ENCODE assay signal across 12 cellular contexts in the genomic region with DNA sequence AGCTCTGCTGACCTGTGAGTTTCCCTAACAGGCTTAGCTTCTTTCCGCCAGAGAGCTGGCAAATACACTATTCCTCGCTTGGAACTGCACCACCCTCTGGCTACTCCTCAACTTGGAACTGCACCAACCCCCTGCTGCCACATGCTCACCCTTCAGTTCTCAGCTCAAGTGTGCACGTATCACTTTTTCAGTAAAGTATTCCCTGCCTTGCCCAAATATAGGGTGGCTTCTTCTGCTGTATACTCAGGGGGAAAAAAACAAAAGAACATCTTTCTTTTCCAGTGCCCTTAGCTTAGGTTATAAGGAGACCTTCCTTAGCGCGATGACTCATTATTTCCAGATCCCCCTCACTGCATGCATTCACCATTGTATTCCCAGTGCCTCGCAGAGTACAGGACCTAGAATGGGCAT. TPM values are rescaled to one million over a fixed set of nuclear protein-coding genes. Genes with fewer than 3 reads are reported as not detected.
DNase-seq lines count a peak whose midpoint lies in the region; ATAC-seq, FAIRE-seq and TF ChIP-seq lines count a peak whose summit lies in the region.
"Had no signal": no experiment of that assay in that cellular context is flagged by ENCODE, and none has a peak within 500 bp of the region (broad histone marks: within the 10 kb centered on the region; RNA-seq: fewer than 3 reads in every experiment).

No MANE protein-coding gene starts in this region.

- H3K4me3 Mint-ChIP-seq in brain: peak overlapping the region in 1 of 5 experiments; percentile 60
- no peak overlapping the region for H3K4me3 Mint-ChIP-seq in stimulated activated effector memory CD8-positive, alpha-beta T cell treated with anti-CD3 and anti-CD28 coated beads, Interleukin-12 subunit alpha, Interleukin-12 subunit beta, amount 100 ng/mL, for 72 hours
- no peak overlapping the region for H3K4me3 Mint-ChIP-seq in T-helper 17 cell
- H3K4me3 Mint-ChIP-seq: HFFc6; stimulated activated naive CD8-positive, alpha-beta T cell treated with anti-CD3 and anti-CD28 coated beads, Interleukin-15, Interleukin-2, amounts not matched to agents 100 ng/mL and 50 ng/mL, for 24 hours had no signal

- TF ChIP-seq CTCF in brain (conservative IDR thresholded peaks at IDR 0.05): no peak

- H3K9me3 ChIP-seq in T-helper 17 cell (ENCODE audit: control insufficient read depth, low read length, poor library complexity, severe bottlenecking): no peaks in the 10 kb centered on the region
- H3K9me3 ChIP-seq: neutrophil had no signal

- H3K27ac Mint-ChIP-seq in brain (peak overlapping the region in 4 of 5 experiments; percentile 56 to 88 (median 82)), T-helper 17 cell (no peak overlapping the region)
- peak overlapping the region; percentile 88 for H3K27ac Mint-ChIP-seq in stimulated activated effector memory CD8-positive, alpha-beta T cell treated with anti-CD3 and anti-CD28 coated beads, Interleukin-12 subunit alpha, Interleukin-12 subunit beta, amount 100 ng/mL, for 72 hours
- H3K27ac Mint-ChIP-seq: HFFc6; stimulated activated naive CD8-positive, alpha-beta T cell treated with anti-CD3 and anti-CD28 coated beads, Interleukin-15, Interleukin-2, amounts not matched to agents 100 ng/mL and 50 ng/mL, for 24 hours had no signal

- ATAC-seq in stimulated activated effector memory CD8-positive, alpha-beta T cell treated with anti-CD3 and anti-CD28 coated beads, Interleukin-12 subunit alpha, Interleukin-12 subunit beta, amount 100 ng/mL, for 72 hours: no peak
- ATAC-seq in GM21526 (IDR thresholded peaks at IDR 0.05; ENCODE audit: low FRiP score, unreplicated experiment) (no peak), T-helper 17 cell (no peak)

- FAIRE-seq in islet of Langerhans (lab: Jason Lieb, UNC): peak; percentile 70
- FAIRE-seq: kidney had no signal

- H3K4me1 Mint-ChIP-seq in brain (peaks cover 13% of the 10 kb centered on the region), T-helper 17 cell (no peaks in the 10 kb centered on the region)
- H3K4me1 Mint-ChIP-seq in stimulated activated effector memory CD8-positive, alpha-beta T cell treated with anti-CD3 and anti-CD28 coated beads, Interleukin-12 subunit alpha, Interleukin-12 subunit beta, amount 100 ng/mL, for 72 hours: peaks cover 6% of the 10 kb centered on the region

- H3K9me3 Mint-ChIP-seq in brain: no peaks in the 10 kb centered on the region
- H3K9me3 Mint-ChIP-seq in stimulated activated effector memory CD8-positive, alpha-beta T cell treated with anti-CD3 and anti-CD28 coated beads, Interleukin-12 subunit alpha, Interleukin-12 subunit beta, amount 100 ng/mL, for 72 hours: peaks cover 6% of the 10 kb centered on the region
- H3K9me3 Mint-ChIP-seq: HFFc6; stimulated activated naive CD8-positive, alpha-beta T cell treated with anti-CD3 and anti-CD28 coated beads, Interleukin-15, Interleukin-2, amounts not matched to agents 100 ng/mL and 50 ng/mL, for 24 hours had no signal

- peaks cover 8% of the 10 kb centered on the region for H3K36me3 Mint-ChIP-seq in brain
- H3K36me3 Mint-ChIP-seq in stimulated activated effector memory CD8-positive, alpha-beta T cell treated with anti-CD3 and anti-CD28 coated beads, Interleukin-12 subunit alpha, Interleukin-12 subunit beta, amount 100 ng/mL, for 72 hours: peaks cover 15% of the 10 kb centered on the region
- H3K36me3 Mint-ChIP-seq in T-helper 17 cell (ENCODE audit: low read depth): no peaks in the 10 kb centered on the region

- peaks cover 7% of the 10 kb centered on the region for H3K27me3 Mint-ChIP-seq in brain
- peaks cover 23% of the 10 kb centered on the region for H3K27me3 Mint-ChIP-seq in T-helper 17 cell

- DNase-seq in M059J (ENCODE audit: low read depth) (peak; percentile 32), T-helper 17 cell (no peak)
- no peak for DNase-seq in stimulated activated effector memory CD8-positive, alpha-beta T cell treated with anti-CD3 and anti-CD28 coated beads, Interleukin-12 subunit alpha, Interleukin-12 subunit beta, amount 100 ng/mL, for 72 hours (ENCODE audit: low spot score in 2 of 2)
- no peak for DNase-seq in activated naive CD4-positive, alpha-beta T cell (lab: John Stamatoyannopoulos, UW)
- DNase-seq: HFFc6, Kasumi-1, kidney had no signal

RNA-seq across cellular contexts. Expression of gene GNAS-AS1, which starts 21.2 kb away (rescaled TPM):
- 1.0 TPM in 1 of 2 replicates, not detected in the other for total RNA-seq in M059J (2014; rRNA removed; shearing (Covaris generic))
- not detected for polyA plus RNA-seq in brain (ENCODE audit: insufficient read depth, low read depth, low replicate concordance)
- total RNA-seq in T-helper 17 cell: under 1 TPM in 1 of 2 donors, not detected in 1; 0.72 TPM

RNA-seq across cellular contexts. Expression of gene GNAS, which starts 23.0 kb away (rescaled TPM):
- 1,151 and 1,551 TPM in 2 replicates for total RNA-seq in M059J (2014; rRNA removed; shearing (Covaris generic))
- 3,328 TPM for polyA plus RNA-seq in brain (ENCODE audit: insufficient read depth, low read depth, low replicate concordance)
- 1,000 to 10,000 TPM in 1 of 2 donors, 100 to 1,000 TPM in 1; 755 to 1,096 TPM for total RNA-seq in T-helper 17 cell
